In genomic region chr12:75814856-75815754, GRCh38 we compare ENCODE assay signal across 8 cellular contexts.
A peak's percentile ranks its signal among the peaks of the same experiment; 100 is the strongest.
DNase-seq lines count a peak whose midpoint lies in the region; ATAC-seq and TF ChIP-seq lines count a peak whose summit lies in the region.

No MANE protein-coding gene starts in this region.

- peak; percentile 29 to 34 for ATAC-seq in activated T-cell treated with anti-CD3 and anti-CD28 coated beads, Interleukin-2, amount 50 U/mL, for 72 hours (replicated peaks in 1 of 2)
- no peak for ATAC-seq in GM21515 (IDR thresholded peaks at IDR 0.05; ENCODE audit: unreplicated experiment)

- TF ChIP-seq CTCF in mesothelial cell of epicardium (IDR thresholded peaks at IDR 0.05; ENCODE audit: unreplicated experiment): no peak

- no peaks in the 10 kb centered on the region for H3K9me3 Mint-ChIP-seq in activated T-cell treated with anti-CD3 and anti-CD28 coated beads, Interleukin-2, amount 50 U/mL, for 72 hours
- H3K9me3 Mint-ChIP-seq in mesothelial cell of epicardium: no peaks in the 10 kb centered on the region

- no peaks in the 10 kb centered on the region for H3K36me3 Mint-ChIP-seq in activated T-cell treated with anti-CD3 and anti-CD28 coated beads, Interleukin-2, amount 50 U/mL, for 72 hours (ENCODE audit: insufficient read depth in 2 of 2)
- H3K36me3 Mint-ChIP-seq in mesothelial cell of epicardium: no peaks in the 10 kb centered on the region

- no peak overlapping the region for H3K27ac Mint-ChIP-seq in activated T-cell treated with anti-CD3 and anti-CD28 coated beads, Interleukin-2, amount 50 U/mL, for 72 hours
- peak overlapping the region; percentile 92 for H3K27ac Mint-ChIP-seq in mesothelial cell of epicardium

- H3K27ac ChIP-seq in cingulate gyrus (ENCODE audit: low read depth, low read length): peak overlapping the region; percentile 8

- H3K4me1 Mint-ChIP-seq in activated T-cell treated with anti-CD3 and anti-CD28 coated beads, Interleukin-2, amount 50 U/mL, for 72 hours (ENCODE audit: low read depth): peaks cover 25% of the 10 kb centered on the region
- peaks cover 33% of the 10 kb centered on the region for H3K4me1 Mint-ChIP-seq in mesothelial cell of epicardium

- H3K4me3 Mint-ChIP-seq in activated T-cell treated with anti-CD3 and anti-CD28 coated beads, Interleukin-2, amount 50 U/mL, for 72 hours: no peak overlapping the region
- H3K4me3 Mint-ChIP-seq in mesothelial cell of epicardium: no peak overlapping the region

- no peak for DNase-seq in activated T-cell treated with anti-CD3 and anti-CD28 coated beads, Interleukin-2, amount 50 U/mL, for 72 hours
- no peak for DNase-seq in activated T-cell treated with anti-CD3 and anti-CD28 coated beads, Interleukin-2, amount 50 U/mL, for 48 hours
- peak; percentile 48 for DNase-seq in MV-4-11 (lab: John Stamatoyannopoulos, UW)
- DNase-seq in mesothelial cell of epicardium (ENCODE audit: low spot score in 2 of 2, unreplicated experiment in 2 of 2): no peak
- DNase-seq in NCI-H2029 treated with DMSO at 0.1 percent for 48 hours (lab: John Stamatoyannopoulos, UW): no peak
- no peak for DNase-seq in activated CD8-positive, alpha-beta memory T cell treated with anti-CD3 and anti-CD28 coated beads for 24 hours

- H3K27me3 Mint-ChIP-seq in activated T-cell treated with anti-CD3 and anti-CD28 coated beads, Interleukin-2, amount 50 U/mL, for 72 hours (ENCODE audit: low read depth): peaks cover 33% of the 10 kb centered on the region
- H3K27me3 Mint-ChIP-seq in mesothelial cell of epicardium (ENCODE audit: low read depth): no peaks in the 10 kb centered on the region
